Comparison of ENCODE assay signal across 1 cellular context in the genomic region with DNA sequence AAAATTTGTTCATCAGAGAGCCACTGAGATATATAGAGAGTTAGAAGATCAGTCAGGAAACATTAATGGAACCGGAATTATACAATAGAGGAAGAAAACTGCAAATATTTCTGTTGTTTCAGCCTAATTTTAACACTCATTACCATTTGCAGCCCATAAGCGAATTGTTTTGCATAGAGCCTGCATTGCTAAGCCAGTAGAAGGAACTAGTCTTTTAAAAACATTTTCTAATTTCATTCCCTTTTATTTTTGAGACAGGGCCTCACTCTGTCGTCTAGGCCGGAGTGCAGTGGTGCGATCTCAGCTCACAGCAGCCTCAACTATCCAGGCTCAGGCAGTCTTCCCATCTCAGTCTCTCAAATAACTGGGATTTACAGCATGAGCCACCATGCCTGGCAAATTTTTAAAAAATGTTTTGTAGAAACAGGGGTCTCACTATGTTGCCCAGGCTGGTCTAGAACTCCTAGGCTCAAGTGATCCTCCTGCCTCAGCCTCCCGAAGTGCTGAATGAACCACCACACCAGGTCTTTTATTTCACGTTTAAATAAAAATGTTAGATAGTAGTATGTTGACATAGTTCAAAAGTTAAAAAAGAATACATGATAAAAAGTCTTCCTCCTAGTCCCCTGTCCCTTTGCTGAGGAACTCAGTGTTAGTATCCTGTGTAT.
TF ChIP-seq lines count a peak whose summit lies in the region.

No MANE protein-coding gene starts in this region.

TF ChIP-seq in A549, 52 proteins besides CTCF, POLR2A, EP300 and RAD21 (continued from another document):
- TF ChIP-seq ZSCAN20 (CRISPR knock-in tag; IDR thresholded peaks at IDR 0.05): no peak
- TF ChIP-seq, protein P1, sequence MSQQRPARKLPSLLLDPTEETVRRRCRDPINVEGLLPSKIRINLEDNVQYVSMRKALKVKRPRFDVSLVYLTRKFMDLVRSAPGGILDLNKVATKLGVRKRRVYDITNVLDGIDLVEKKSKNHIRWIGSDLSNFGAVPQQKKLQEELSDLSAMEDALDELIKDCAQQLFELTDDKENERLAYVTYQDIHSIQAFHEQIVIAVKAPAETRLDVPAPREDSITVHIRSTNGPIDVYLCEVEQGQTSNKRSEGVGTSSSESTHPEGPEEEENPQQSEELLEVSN (IDR thresholded peaks at IDR 0.05; ENCODE audit: borderline replicate concordance, low read depth): no peak
- no peak for TF ChIP-seq NR3C1 (IDR thresholded peaks at IDR 0.05)
- TF ChIP-seq REST (IDR thresholded peaks at IDR 0.05): no peak
- no peak for TF ChIP-seq NFE2L2 (conservative IDR thresholded peaks at IDR 0.05; ENCODE audit: low read length)
- no peak for TF ChIP-seq CBX2 (IDR thresholded peaks at IDR 0.05; ENCODE audit: borderline replicate concordance, low read depth)
- TF ChIP-seq FOSL2 (IDR thresholded peaks at IDR 0.05): no peak
- no peak for TF ChIP-seq FOSL2 (CRISPR knock-in tag; IDR thresholded peaks at IDR 0.05)
- no peak for TF ChIP-seq ESRRA (IDR thresholded peaks at IDR 0.05; ENCODE audit: borderline replicate concordance, low read length)
- TF ChIP-seq GATA3 (IDR thresholded peaks at IDR 0.05; ENCODE audit: borderline replicate concordance): no peak
- no peak for TF ChIP-seq FOXS1 (CRISPR knock-in tag; IDR thresholded peaks at IDR 0.05)
- TF ChIP-seq PBX3 (IDR thresholded peaks at IDR 0.05): no peak
- TF ChIP-seq FOSB (CRISPR knock-in tag; IDR thresholded peaks at IDR 0.05): no peak
- TF ChIP-seq HOXA7 (CRISPR knock-in tag; IDR thresholded peaks at IDR 0.05): no peak
- no peak for TF ChIP-seq RCOR1 (IDR thresholded peaks at IDR 0.05; ENCODE audit: low read depth, low read length)
